In genomic region chr10:1022413-1022812, GRCh38 we compare ENCODE assay signal across 25 cellular contexts. TPM values are rescaled to one million over a fixed set of nuclear protein-coding genes. Genes with fewer than 3 reads are reported as not detected.
DNase-seq lines count a peak whose midpoint lies in the region; ATAC-seq lines count a peak whose summit lies in the region.
"Had no signal": no experiment of that assay in that cellular context is flagged by ENCODE, and none has a peak within 500 bp of the region (broad histone marks: within the 10 kb centered on the region; RNA-seq: fewer than 3 reads in every experiment).

No MANE protein-coding gene starts in this region.

- intact Hi-C loops in Right ventricle myocardium inferior (cut with DNase I), result no loop called here

- peak; percentile 67 for ATAC-seq in Right ventricle myocardium inferior
- ATAC-seq in left lobe of liver, result no peak
- no peak for ATAC-seq in HG03565 (IDR thresholded peaks at IDR 0.05; ENCODE audit: unreplicated experiment)
- ATAC-seq: activated CD4-positive, alpha-beta T cell treated with anti-CD3 and anti-CD28 coated beads for 36 hours had no signal

- H3K27ac ChIP-seq in temporal lobe (ENCODE audit: low read depth, low read length), result peak overlapping the region; percentile 17
- H3K27ac ChIP-seq: 22Rv1, coronary artery, neural progenitor cell, uterus had no signal

- peak; percentile 14 for DNase-seq in NCI-H82 (lab: John Stamatoyannopoulos, UW)
- DNase-seq in NCI-H82 treated with DMSO at 0.1 percent for 48 hours (lab: John Stamatoyannopoulos, UW; ENCODE audit: unreplicated experiment), result no peak
- DNase-seq in Right ventricle myocardium inferior (ENCODE audit: missing footprints), result no peak
- peak; percentile 37 for DNase-seq in left lobe of liver (ENCODE audit: low spot score)
- no peak for DNase-seq in epidermal melanocyte (ENCODE audit: insufficient read length, low spot score)
- DNase-seq in NCI-H226, result no peak
- DNase-seq: activated CD4-positive, alpha-beta T cell treated with anti-CD3 and anti-CD28 coated beads for 36 hours; activated naive CD8-positive, alpha-beta T cell treated with anti-CD3 and anti-CD28 coated beads, Interleukin-2, amount 10 ng/mL, durations not matched to agents 7 days and 5 days; DMS79; foreskin fibroblast; NCI-H1092; NCI-H524; SHP77; stimulated activated CD4-positive, alpha-beta T cell treated with anti-CD3 and anti-CD28 coated beads, Interleukin-12 subunit alpha, Interleukin-12 subunit beta, amount 100 ng/mL, for 4 hours; uterus had no signal

RNA-seq across cellular contexts. Expression of gene IDI2, which starts 3.2 kb away (rescaled TPM):
- total RNA-seq in Right ventricle myocardium inferior, result 0.30 TPM
- not detected for total RNA-seq in left lobe of liver
- total RNA-seq in temporal lobe, result not detected
- total RNA-seq: activated CD4-positive, alpha-beta T cell treated with anti-CD3 and anti-CD28 coated beads for 36 hours; activated naive CD8-positive, alpha-beta T cell treated with anti-CD3 and anti-CD28 coated beads, Interleukin-2, amount 10 ng/mL, durations not matched to agents 7 days and 5 days; activated T-helper 2 cell treated with anti-CD3 and anti-CD28 coated beads, Interferon-gamma antibody, Interleukin-2, Interleukin-4, amounts not matched to agents 10 μg/mL and 5 μg/mL and 100 μg/mL, durations not matched to agents 14 hours and 24 hours and 36 hours; endothelial cell of umbilical vein; LHCN-M2; mononuclear cell; subcutaneous adipose tissue; uterus had no signal

RNA-seq across cellular contexts. Expression of gene IDI1, which starts 26.5 kb away (rescaled TPM):
- 14.6 TPM for total RNA-seq in Right ventricle myocardium inferior
- 22.7 TPM for total RNA-seq in left lobe of liver
- total RNA-seq in temporal lobe, result 118 TPM

RNA-seq across cellular contexts. Expression of gene WDR37, which starts 33.8 kb away (rescaled TPM):
- total RNA-seq in Right ventricle myocardium inferior (28.9 TPM), left lobe of liver (8.5 TPM), temporal lobe (28.3 TPM)

RNA-seq across cellular contexts. Expression of gene GTPBP4, which starts 34.2 kb away (rescaled TPM):
- total RNA-seq in Right ventricle myocardium inferior (29.3 TPM), left lobe of liver (9.3 TPM), temporal lobe (14.0 TPM)

Comparison
In these comparisons a context has a peak if more than half of its experiments do, and no peak if none do; other contexts are left out.
1. DNase-seq: peak in NCI-H82 (single experiment) and left lobe of liver (single experiment); none in NCI-H82 treated with DMSO at 0.1 percent for 48 hours (single experiment), Right ventricle myocardium inferior (single experiment), epidermal melanocyte (single experiment) and NCI-H226 (single experiment).